Comparison of ENCODE assay signal across 16 cellular contexts in the genomic region with DNA sequence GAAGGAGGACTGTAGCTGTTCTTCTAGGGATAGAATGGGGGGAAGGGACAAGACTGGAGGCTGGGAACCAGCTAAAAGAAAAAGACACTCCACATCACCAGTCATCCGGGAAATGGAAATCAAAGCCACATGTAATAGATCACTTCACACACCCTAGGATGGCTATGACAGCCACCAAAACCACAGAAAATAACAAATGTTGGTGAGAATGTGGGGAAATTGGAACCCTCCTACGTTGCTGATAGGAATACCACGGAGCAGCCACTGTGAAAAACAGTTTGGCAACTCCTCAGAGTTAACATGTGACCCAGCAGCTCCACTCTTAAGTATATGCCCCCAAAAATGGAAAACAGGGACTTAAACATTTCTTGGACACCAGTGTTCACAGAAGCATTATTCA. TPM values are rescaled to one million over a fixed set of nuclear protein-coding genes. Genes with fewer than 3 reads are reported as not detected.
DNase-seq lines count a peak whose midpoint lies in the region; ATAC-seq and TF ChIP-seq lines count a peak whose summit lies in the region.
"Had no signal": no experiment of that assay in that cellular context is flagged by ENCODE, and none has a peak within 500 bp of the region (broad histone marks: within the 10 kb centered on the region; RNA-seq: fewer than 3 reads in every experiment).

No MANE protein-coding gene starts in this region.

- H3K36me3 ChIP-seq in sigmoid colon: no peaks in the 10 kb centered on the region
- H3K36me3 ChIP-seq: SJCRH30 had no signal

- in situ Hi-C loops in Caki2 (cut with HindIII; ENCODE audit: low pct_unique_long_range_greater_than_20kb, low sequenced_read_pairs): no loop called here

- no peak overlapping the region for H3K4me3 ChIP-seq in sigmoid colon
- H3K4me3 ChIP-seq: SJCRH30 had no signal

- no peak for TF ChIP-seq POLR2A in sigmoid colon (IDR thresholded peaks at IDR 0.05)

- no peaks in the 10 kb centered on the region for H3K4me1 ChIP-seq in sigmoid colon
- H3K4me1 ChIP-seq: SJCRH30 had no signal

- intact Hi-C loops in sigmoid colon (cut with DNase I): no loop called here

- no peak overlapping the region for H3K27ac ChIP-seq in sigmoid colon
- H3K27ac ChIP-seq: SJCRH30 had no signal

- 27 to 45% methylated on average over 3 of the region's 3 CpGs for WGBS in sigmoid colon, 2 donors

- peaks cover 0 to 17% (median 0%) of the 10 kb centered on the region in 3 donors for H3K27me3 ChIP-seq in sigmoid colon
- H3K27me3 ChIP-seq: SJCRH30 had no signal

- ATAC-seq in HG03565 (IDR thresholded peaks at IDR 0.05; ENCODE audit: unreplicated experiment): no peak

- DNase-seq in Caki2 (ENCODE audit: low read depth) (peak; percentile 14), OCI-M1 (lab: John Stamatoyannopoulos, UW) (peak; percentile 37), fibroblast of peridontal ligament (ENCODE audit: extremely low read depth) (peak; percentile 23), renal cortical epithelial cell (ENCODE audit: low read depth) (peak; percentile 24), sigmoid colon (no peak), NAMALWA (ENCODE audit: low spot score) (no peak)
- DNase-seq: ACHN, DMS 273 treated with DMSO at 0.1 percent for 48 hours, DND-41, H9, KBM-7, NCI-H187, NCI-H345, NCI-H524 treated with DMSO at 0.1 percent for 48 hours, SJCRH30 had no signal

- TF ChIP-seq EP300 in sigmoid colon (IDR thresholded peaks at IDR 0.05): no peak

- peaks cover 0 to 13% (median 5%) of the 10 kb centered on the region in 4 donors for H3K9me3 ChIP-seq in sigmoid colon
- H3K9me3 ChIP-seq: SJCRH30 had no signal

- no peak for TF ChIP-seq CTCF in sigmoid colon (IDR thresholded peaks at IDR 0.05)

RNA-seq across cellular contexts. Expression of a gene that starts 2.3 kb away (rescaled TPM):
- total RNA-seq in Caki2 (2014; rRNA removed; shearing (Covaris generic); ENCODE audit: low replicate concordance): not detected in 2 replicates
- total RNA-seq in renal cortical epithelial cell (not detected in 2 replicates), sigmoid colon (not detected)
- not detected for polyA plus RNA-seq in sigmoid colon
- total RNA-seq: H9, SJCRH30 had no signal

RNA-seq across cellular contexts. Expression of a gene that starts 22.5 kb away (rescaled TPM):
- 4.8 and 12.2 TPM in 2 replicates for total RNA-seq in Caki2 (2014; rRNA removed; shearing (Covaris generic); ENCODE audit: low replicate concordance)
- total RNA-seq in renal cortical epithelial cell (5.9 and 10.5 TPM in 2 replicates), sigmoid colon (10 to 100 TPM in 1 of 4 donors, 1 to 10 TPM in 3; 3.9 to 11.6 (median 7.5) TPM)
- polyA plus RNA-seq in sigmoid colon: 1 to 10 TPM; 3.0 to 5.4 (median 5.3) TPM

RNA-seq across cellular contexts. Expression of a gene that starts 49.6 kb away (rescaled TPM):
- total RNA-seq in Caki2 (2014; rRNA removed; shearing (Covaris generic); ENCODE audit: low replicate concordance): 0.98 and 3.0 TPM in 2 replicates
- total RNA-seq in renal cortical epithelial cell (2.1 and 8.9 TPM in 2 replicates), sigmoid colon (1 to 10 TPM; 5.2 to 7.4 (median 6.0) TPM)
- polyA plus RNA-seq in sigmoid colon: 1 to 10 TPM; 2.3 to 2.4 (median 2.4) TPM

Comparison
In these comparisons a context has a peak if more than half of its experiments do, and no peak if none do; other contexts are left out.
1. DNase-seq: peak in Caki2 (single experiment), OCI-M1 (single experiment), fibroblast of peridontal ligament (single experiment) and renal cortical epithelial cell (single experiment); none in sigmoid colon (single experiment) and NAMALWA (single experiment).